ENCODE assay signal across 13 cellular contexts in genomic region chr5:177519463-177520235, GRCh38. TPM values are rescaled to one million over a fixed set of nuclear protein-coding genes. Genes with fewer than 3 reads are reported as not detected.
DNase-seq lines count a peak whose midpoint lies in the region; ATAC-seq and TF ChIP-seq lines count a peak whose summit lies in the region.
"Had no signal": no experiment of that assay in that cellular context is flagged by ENCODE, and none has a peak within 500 bp of the region (broad histone marks: within the 10 kb centered on the region; RNA-seq: fewer than 3 reads in every experiment).

No MANE protein-coding gene starts in this region.

- H3K4me1 Mint-ChIP-seq in activated naive CD4-positive, alpha-beta T cell treated with anti-CD3 and anti-CD28 coated beads, Interleukin-2, amount 10 ng/mL, durations not matched to agents 7 days and 5 days = peaks cover 51% of the 10 kb centered on the region
- peaks cover 9% of the 10 kb centered on the region for H3K4me1 Mint-ChIP-seq in endodermal cell
- H3K4me1 Mint-ChIP-seq in stimulated activated effector memory CD8-positive, alpha-beta T cell treated with anti-CD3 and anti-CD28 coated beads, Interleukin-12 subunit alpha, Interleukin-12 subunit beta, amount 100 ng/mL, for 72 hours = peaks cover 58% of the 10 kb centered on the region

- H3K4me1 ChIP-seq in OCI-LY7 (ENCODE audit: insufficient read depth, low read length, poor library complexity, severe bottlenecking) = peaks cover 42% of the 10 kb centered on the region
- H3K4me1 ChIP-seq in endodermal cell (ENCODE audit: control insufficient read depth, insufficient read depth, low read length) = no peaks in the 10 kb centered on the region

- no peak for ATAC-seq in stimulated activated effector memory CD8-positive, alpha-beta T cell treated with anti-CD3 and anti-CD28 coated beads, Interleukin-12 subunit alpha, Interleukin-12 subunit beta, amount 100 ng/mL, for 72 hours
- ATAC-seq in GM21529 (IDR thresholded peaks at IDR 0.05; ENCODE audit: unreplicated experiment) (no peak), HG02642 (IDR thresholded peaks at IDR 0.05; ENCODE audit: poor library complexity, unreplicated experiment) (no peak)

- intact Hi-C loops in OCI-LY7 (cut with micrococcal nuclease; ENCODE audit: unreplicated experiment) = no loop called here

- CTCF ChIA-PET in activated naive CD4-positive, alpha-beta T cell treated with anti-CD3 and anti-CD28 coated beads, Interleukin-2, amount 10 ng/mL, durations not matched to agents 7 days and 5 days (lab: Charles Lee) = interaction anchor here (1.2 kb wide), 1 partner anchor 200 kb away, joined by 3 read pairs; no protein-coding TSS in a partner anchor
- CTCF ChIA-PET in OCI-LY7 (lab: Charles Lee; ENCODE audit: unreplicated experiment) = no interaction called here

- no peak overlapping the region for H2AFZ ChIP-seq in OCI-LY7 (ENCODE audit: low read length)

- H3K36me3 ChIP-seq in OCI-LY7 (ENCODE audit: insufficient read depth, low read length) (peaks cover 69% of the 10 kb centered on the region), endodermal cell (ENCODE audit: control insufficient read depth, insufficient read depth, low read length) (peaks cover 64% of the 10 kb centered on the region)
- H3K36me3 ChIP-seq: uterus had no signal

- no TSS peak for BruUV-seq in OCI-LY7 (replicated peaks; lab: Mats Ljungman, UMichigan)

- peak overlapping the region; percentile 37 for H3K27ac Mint-ChIP-seq in activated naive CD4-positive, alpha-beta T cell treated with anti-CD3 and anti-CD28 coated beads, Interleukin-2, amount 10 ng/mL, durations not matched to agents 7 days and 5 days
- H3K27ac Mint-ChIP-seq in endodermal cell = peak overlapping the region; percentile 35
- H3K27ac Mint-ChIP-seq in stimulated activated effector memory CD8-positive, alpha-beta T cell treated with anti-CD3 and anti-CD28 coated beads, Interleukin-12 subunit alpha, Interleukin-12 subunit beta, amount 100 ng/mL, for 72 hours = peak overlapping the region; percentile 92

- H3K4me2 ChIP-seq in OCI-LY7 (ENCODE audit: low read length) = peak overlapping the region; percentile 60

- no peaks in the 10 kb centered on the region for H3K9me2 ChIP-seq in OCI-LY7 (ENCODE audit: insufficient read depth, low read length)

- TF ChIP-seq CTCF in OCI-LY7 (conservative IDR thresholded peaks at IDR 0.05; ENCODE audit: low read length) (no peak), endodermal cell (conservative IDR thresholded peaks at IDR 0.05) (no peak)

- H3K27me3 ChIP-seq in endodermal cell (ENCODE audit: control insufficient read depth, insufficient read depth, low read length, poor library complexity, severe bottlenecking) = no peaks in the 10 kb centered on the region
- H3K27me3 ChIP-seq: uterus had no signal

- H3K9ac ChIP-seq in endodermal cell (ENCODE audit: extremely low read depth, low read length, poor library complexity, severe bottlenecking) = no peak overlapping the region

- H3K27ac ChIP-seq in OCI-LY7 (ENCODE audit: low read depth, low read length, poor library complexity, severe bottlenecking) (no peak overlapping the region), endodermal cell (ENCODE audit: low read depth, low read length) (no peak overlapping the region)
- H3K27ac ChIP-seq: HL-60, uterus had no signal

- H3K36me3 Mint-ChIP-seq in activated naive CD4-positive, alpha-beta T cell treated with anti-CD3 and anti-CD28 coated beads, Interleukin-2, amount 10 ng/mL, durations not matched to agents 7 days and 5 days = peaks cover 29% of the 10 kb centered on the region
- H3K36me3 Mint-ChIP-seq in endodermal cell (ENCODE audit: low read depth) = peaks cover 53% of the 10 kb centered on the region
- peaks cover 79% of the 10 kb centered on the region for H3K36me3 Mint-ChIP-seq in stimulated activated effector memory CD8-positive, alpha-beta T cell treated with anti-CD3 and anti-CD28 coated beads, Interleukin-12 subunit alpha, Interleukin-12 subunit beta, amount 100 ng/mL, for 72 hours

- H3K4me3 ChIP-seq in OCI-LY7 (ENCODE audit: low read depth, low read length, poor library complexity, severe bottlenecking) (peak overlapping the region; percentile 38), endodermal cell (ENCODE audit: low read length) (no peak overlapping the region)
- H3K4me3 ChIP-seq: uterus had no signal

- H3K27me3 Mint-ChIP-seq in activated naive CD4-positive, alpha-beta T cell treated with anti-CD3 and anti-CD28 coated beads, Interleukin-2, amount 10 ng/mL, durations not matched to agents 7 days and 5 days = no peaks in the 10 kb centered on the region
- no peaks in the 10 kb centered on the region for H3K27me3 Mint-ChIP-seq in endodermal cell (ENCODE audit: insufficient read depth)

- no peak for DNase-seq in activated naive CD4-positive, alpha-beta T cell treated with anti-CD3 and anti-CD28 coated beads, Interleukin-2, amount 10 ng/mL, durations not matched to agents 7 days and 5 days
- DNase-seq in activated naive CD4-positive, alpha-beta T cell treated with anti-CD3 and anti-CD28 coated beads, Interleukin-2, amount 50 U/mL, for 16 hours = no peak
- DNase-seq in OCI-LY7 (ENCODE audit: low spot score) (no peak), endodermal cell (no peak), HuH-7.5 (ENCODE audit: low spot score) (no peak)
- no peak for DNase-seq in stimulated activated effector memory CD8-positive, alpha-beta T cell treated with anti-CD3 and anti-CD28 coated beads, Interleukin-12 subunit alpha, Interleukin-12 subunit beta, amount 100 ng/mL, for 72 hours (ENCODE audit: low spot score in 2 of 2)
- DNase-seq: GF-D8, NCI-H2171 treated with DMSO at 0.1 percent for 48 hours, OCI-M1, uterus had no signal

- H4K20me1 ChIP-seq in OCI-LY7 (ENCODE audit: insufficient read depth, low read length) = no peaks in the 10 kb centered on the region

- 82 to 85% methylated on average over 10 to 13 of the region's 13 CpGs for WGBS in endodermal cell (ENCODE audit: insufficient coverage in 1 of 2, insufficient read length in 1 of 2), 2 experiments

- peaks cover 38% of the 10 kb centered on the region for H3K79me2 ChIP-seq in OCI-LY7 (ENCODE audit: insufficient read depth, low read depth, low read length)

- H3K9me3 ChIP-seq in OCI-LY7 (ENCODE audit: low read length) = no peaks in the 10 kb centered on the region
- no peaks in the 10 kb centered on the region for H3K9me3 ChIP-seq in endodermal cell (ENCODE audit: control insufficient read depth, low read length)
- H3K9me3 ChIP-seq: uterus had no signal

- H3K4me3 Mint-ChIP-seq in activated naive CD4-positive, alpha-beta T cell treated with anti-CD3 and anti-CD28 coated beads, Interleukin-2, amount 10 ng/mL, durations not matched to agents 7 days and 5 days = no peak overlapping the region
- H3K4me3 Mint-ChIP-seq in endodermal cell = no peak overlapping the region
- H3K4me3 Mint-ChIP-seq in stimulated activated effector memory CD8-positive, alpha-beta T cell treated with anti-CD3 and anti-CD28 coated beads, Interleukin-12 subunit alpha, Interleukin-12 subunit beta, amount 100 ng/mL, for 72 hours = peak overlapping the region; percentile 24

- no peaks in the 10 kb centered on the region for H3K9me3 Mint-ChIP-seq in activated naive CD4-positive, alpha-beta T cell treated with anti-CD3 and anti-CD28 coated beads, Interleukin-2, amount 10 ng/mL, durations not matched to agents 7 days and 5 days
- H3K9me3 Mint-ChIP-seq in endodermal cell = no peaks in the 10 kb centered on the region
- no peaks in the 10 kb centered on the region for H3K9me3 Mint-ChIP-seq in stimulated activated effector memory CD8-positive, alpha-beta T cell treated with anti-CD3 and anti-CD28 coated beads, Interleukin-12 subunit alpha, Interleukin-12 subunit beta, amount 100 ng/mL, for 72 hours

- POLR2A ChIA-PET in OCI-LY7 (lab: Charles Lee) = interaction anchor here (0.7 kb wide), 1 partner anchor 25 kb away, joined by 3 read pairs; no protein-coding TSS in a partner anchor

RNA-seq across cellular contexts. Expression of gene DDX41, which starts 2.9 kb away (rescaled TPM):
- total RNA-seq in OCI-LY7 (2014; rRNA removed; shearing (Covaris generic)) = 216 and 224 TPM in 2 replicates
- total RNA-seq in OCI-LY7 (2022) = 145 and 169 TPM in 2 replicates
- 100 to 1,000 TPM; 115 TPM for total RNA-seq in endodermal cell
- polyA plus RNA-seq in endodermal cell (2013, experiment 1 of 2) = 82.8 TPM
- 76.3 TPM for polyA plus RNA-seq in endodermal cell (2013, experiment 2 of 2)

RNA-seq across cellular contexts. Expression of gene DOK3, which starts 10.0 kb away (rescaled TPM):
- total RNA-seq in OCI-LY7 (2014; rRNA removed; shearing (Covaris generic)) = 186 and 197 TPM in 2 replicates
- total RNA-seq in OCI-LY7 (2022) = 260 and 268 TPM in 2 replicates
- total RNA-seq in endodermal cell = 1 to 10 TPM; 2.1 to 7.7 TPM
- polyA plus RNA-seq in endodermal cell (2013, experiment 1 of 2) = 2.2 TPM
- polyA plus RNA-seq in endodermal cell (2013, experiment 2 of 2) = 3.3 TPM

RNA-seq across cellular contexts. Expression of gene PDLIM7, which starts 22.2 kb away (rescaled TPM):
- total RNA-seq in OCI-LY7 (2014; rRNA removed; shearing (Covaris generic)) = 38.8 and 41.4 TPM in 2 replicates
- total RNA-seq in OCI-LY7 (2022) (58.0 and 78.9 TPM in 2 replicates), endodermal cell (100 to 1,000 TPM; 196 to 241 TPM)
- 307 TPM for polyA plus RNA-seq in endodermal cell (2013, experiment 1 of 2)
- polyA plus RNA-seq in endodermal cell (2013, experiment 2 of 2) = 281 TPM

RNA-seq across cellular contexts. Expression of gene FAM193B, which starts 34.7 kb away (rescaled TPM):
- total RNA-seq in OCI-LY7 (2014; rRNA removed; shearing (Covaris generic)) = 63.2 and 92.8 TPM in 2 replicates
- total RNA-seq in OCI-LY7 (2022) (104 and 113 TPM in 2 replicates), endodermal cell (100 to 1,000 TPM; 112 to 115 TPM)
- polyA plus RNA-seq in endodermal cell (2013, experiment 1 of 2) = 106 TPM
- polyA plus RNA-seq in endodermal cell (2013, experiment 2 of 2) = 105 TPM

RNA-seq across cellular contexts. Expression of gene DBN1, which starts 46.2 kb away (rescaled TPM):
- 11.7 and 17.4 TPM in 2 replicates for total RNA-seq in OCI-LY7 (2014; rRNA removed; shearing (Covaris generic))
- total RNA-seq in OCI-LY7 (2022) = 21.3 and 22.0 TPM in 2 replicates
- total RNA-seq in endodermal cell = 100 to 1,000 TPM; 322 to 383 TPM
- 285 TPM for polyA plus RNA-seq in endodermal cell (2013, experiment 1 of 2)
- 272 TPM for polyA plus RNA-seq in endodermal cell (2013, experiment 2 of 2)

Comparison
In these comparisons a context has a peak if more than half of its experiments do, and no peak if none do; other contexts are left out.
1. H3K27ac Mint-ChIP-seq: peak in every context shown above with its lines; median percentile 92 in stimulated activated effector memory CD8-positive, alpha-beta T cell treated with anti-CD3 and anti-CD28 coated beads, Interleukin-12 subunit alpha, Interleukin-12 subunit beta, amount 100 ng/mL, for 72 hours; 37 in activated naive CD4-positive, alpha-beta T cell treated with anti-CD3 and anti-CD28 coated beads, Interleukin-2, amount 10 ng/mL, durations not matched to agents 7 days and 5 days; 35 in endodermal cell.
2. RNA of gene DOK3, which starts 10.0 kb away (total RNA-seq): 186 to 268 TPM in OCI-LY7; 2.1 to 7.7 TPM in endodermal cell; every median in the first group is over 10 times any median in the second.